27 cellular contexts compared by ENCODE assay signal in the genomic region with DNA sequence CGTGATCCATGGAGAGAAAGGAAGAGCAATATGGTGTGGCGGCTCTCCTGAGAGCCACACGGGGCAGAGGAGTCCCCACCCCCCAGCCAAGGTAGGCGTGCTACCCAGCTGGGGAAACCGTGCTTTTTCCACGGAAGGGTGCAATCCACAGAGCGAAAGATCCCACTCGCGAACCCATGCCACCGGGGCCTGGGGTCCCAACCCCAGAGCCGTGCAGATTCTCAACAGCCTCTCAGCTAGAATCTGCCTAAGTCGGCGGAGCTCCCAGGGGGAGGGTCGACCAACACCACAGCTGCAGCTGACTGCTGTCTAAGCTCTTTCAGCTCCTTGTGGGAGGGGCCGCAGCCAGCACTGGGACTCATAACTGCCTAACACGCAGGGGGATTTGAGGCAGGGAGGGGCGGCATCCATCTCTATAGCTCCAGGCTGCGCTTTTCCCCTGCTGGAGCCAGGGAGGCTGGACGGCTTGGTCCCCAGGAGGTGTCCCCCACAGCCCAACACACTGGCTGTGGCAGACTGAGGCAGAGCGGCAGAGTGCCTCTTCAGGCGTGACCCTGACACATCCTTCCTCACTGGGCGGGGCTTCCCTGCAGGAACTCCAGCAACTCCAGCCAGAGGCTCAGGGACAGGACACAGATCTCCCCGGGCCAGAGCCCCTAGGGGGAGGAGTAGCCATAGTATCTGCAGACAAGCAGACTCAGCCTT.
DNase-seq lines count a peak whose midpoint lies in the region; ATAC-seq and TF ChIP-seq lines count a peak whose summit lies in the region.
"Had no signal": no experiment of that assay in that cellular context is flagged by ENCODE, and none has a peak within 500 bp of the region (broad histone marks: within the 10 kb centered on the region; RNA-seq: fewer than 3 reads in every experiment).

No MANE protein-coding gene starts in this region.

- TF ChIP-seq EP300 in sigmoid colon (IDR thresholded peaks at IDR 0.05), result no peak

- H3K4me2 ChIP-seq in H9 (ENCODE audit: insufficient read depth, insufficient read length, low read length), result no peak overlapping the region
- H3K4me2 ChIP-seq: KMS-11 had no signal

- no peaks in the 10 kb centered on the region for H3K36me3 ChIP-seq in sigmoid colon
- H3K36me3 ChIP-seq: esophagus muscularis mucosa, gastrocnemius medialis, thoracic aorta had no signal

- H4K8ac ChIP-seq in H9 (replicated peaks; ENCODE audit: insufficient read length, low read depth, low read length), result no peak overlapping the region

- TF ChIP-seq POLR2A in sigmoid colon (IDR thresholded peaks at IDR 0.05), result no peak

- H4K5ac ChIP-seq in H9 (ENCODE audit: insufficient read length, low read depth, low read length), result no peak overlapping the region

- DNase-seq in H9 (peak; percentile 57), WTC11 (ENCODE audit: low spot score) (peak; percentile 26), right cardiac atrium (peak; percentile 33 to 62 (median 43)), sigmoid colon (peak; percentile 42), HT-29 (ENCODE audit: low spot score) (no peak), NCI-H146 (lab: John Stamatoyannopoulos, UW) (no peak)
- DNase-seq: activated CD4-positive, alpha-beta T cell treated with anti-CD3 and anti-CD28 coated beads, Interleukin-2, amount 10 ng/mL, durations not matched to agents 24 days and 14 days; activated naive CD4-positive, alpha-beta T cell treated with anti-CD3 and anti-CD28 coated beads for 36 hours; activated T-cell treated with anti-CD3 and anti-CD28 coated beads, Interleukin-2, amount 50 U/mL, for 48 hours; Calu3; gastrocnemius medialis; mesenchymal stem cell; NCI-H1436 treated with DMSO at 0.1 percent for 48 hours; NCI-H510A; retina; stimulated activated CD4-positive, alpha-beta T cell treated with anti-CD3 and anti-CD28 coated beads, Interleukin-12 subunit alpha, Interleukin-12 subunit beta, amount 100 ng/mL, for 4 hours; stimulated activated CD4-positive, alpha-beta T cell treated with anti-CD3 and anti-CD28 coated beads, Interleukin-4, amount 100 ng/mL, for 24 hours; stimulated activated naive CD4-positive, alpha-beta T cell; T-helper 17 cell had no signal

- H3K9me3 ChIP-seq in H9 (ENCODE audit: control insufficient read depth, low read depth, low read length) (no peaks in the 10 kb centered on the region), right cardiac atrium (ENCODE audit: control insufficient read depth, low read length) (no peaks in the 10 kb centered on the region), sigmoid colon (peaks cover 0 to 3% (median 0%) of the 10 kb centered on the region in 4 donors)
- H3K9me3 ChIP-seq: gastrocnemius medialis had no signal

- H3K4me3 Mint-ChIP-seq in H9 (no peak overlapping the region), WTC11 (no peak overlapping the region)
- H3K4me3 Mint-ChIP-seq: activated CD4-positive, alpha-beta T cell treated with anti-CD3 and anti-CD28 coated beads, Interleukin-2, amount 10 ng/mL, durations not matched to agents 24 days and 14 days; activated naive CD4-positive, alpha-beta T cell treated with anti-CD3 and anti-CD28 coated beads for 36 hours; CD14-positive monocyte; T-helper 17 cell had no signal

- H3K79me2 ChIP-seq in H9 (ENCODE audit: insufficient read depth, low read length), result no peaks in the 10 kb centered on the region

- intact Hi-C loops in right cardiac atrium (cut with DNase I) (no loop called here), sigmoid colon (cut with DNase I) (no loop called here)

- no peak overlapping the region for H3K18ac ChIP-seq in H9 (ENCODE audit: insufficient read length, low read depth, low read length)

- POLR2A ChIA-PET in WTC11 (lab: Charles Lee), result no interaction called here

- no peak overlapping the region for H2AFZ ChIP-seq in H9 (ENCODE audit: low read length)

- peaks cover 0 to 5% (median 2%) of the 10 kb centered on the region in 3 experiments; a peak in 2 of 7 replicates for H3K36me3 Mint-ChIP-seq in H9 (ENCODE audit: insufficient read depth in 1 of 3, low read depth in 3 of 3)
- no peaks in the 10 kb centered on the region for H3K36me3 Mint-ChIP-seq in WTC11
- H3K36me3 Mint-ChIP-seq: CD14-positive monocyte had no signal

- ATAC-seq in WTC11, result peak; percentile 83
- ATAC-seq in right cardiac atrium, result peak in 1 of 2 donors; percentile 77
- no peak for ATAC-seq in GM21825 (IDR thresholded peaks at IDR 0.05; ENCODE audit: unreplicated experiment)
- no peak for ATAC-seq in HG03432 (IDR thresholded peaks at IDR 0.05; ENCODE audit: unreplicated experiment)
- ATAC-seq: gastrocnemius medialis, HCT116, T-helper 17 cell had no signal

- H3K4me1 ChIP-seq in H9 (ENCODE audit: insufficient read depth, low read length), result no peaks in the 10 kb centered on the region
- H3K4me1 ChIP-seq in right cardiac atrium (ENCODE audit: control insufficient read depth, insufficient read depth, low read length), result no peaks in the 10 kb centered on the region
- no peaks in the 10 kb centered on the region for H3K4me1 ChIP-seq in sigmoid colon
- H3K4me1 ChIP-seq: esophagus muscularis mucosa, gastrocnemius medialis had no signal

- no peak overlapping the region for H3K14ac ChIP-seq in H9 (ENCODE audit: insufficient read depth, low read length)

- H3T11ph ChIP-seq in H9 (ENCODE audit: low read length), result no peak overlapping the region

- H2BK12ac ChIP-seq in H9 (ENCODE audit: insufficient read length, low read depth, low read length), result no peak overlapping the region

- no peak overlapping the region for H4K91ac ChIP-seq in H9 (ENCODE audit: insufficient read length, low read depth, low read length)

- H3K27ac ChIP-seq in H9 (ENCODE audit: insufficient read length, low read depth, low read length) (no peak overlapping the region), right cardiac atrium (ENCODE audit: low read length) (no peak overlapping the region), sigmoid colon (no peak overlapping the region)
- H3K27ac ChIP-seq: coronary artery, esophagus muscularis mucosa, gastrocnemius medialis, KMS-11, thoracic aorta had no signal

- no peak overlapping the region for H3K23ac ChIP-seq in H9 (ENCODE audit: insufficient read length, low read depth, low read length)

- no peaks in the 10 kb centered on the region for H3K27me3 ChIP-seq in H9 (ENCODE audit: insufficient read depth, low read length)
- H3K27me3 ChIP-seq in right cardiac atrium (ENCODE audit: control insufficient read depth, insufficient read depth), result no peaks in the 10 kb centered on the region
- no peaks in the 10 kb centered on the region for H3K27me3 ChIP-seq in sigmoid colon
- H3K27me3 ChIP-seq: esophagus muscularis mucosa, gastrocnemius medialis had no signal

- no peak overlapping the region for H2BK15ac ChIP-seq in H9 (ENCODE audit: low read depth, low read length)

- no peak overlapping the region for H2BK120ac ChIP-seq in H9 (ENCODE audit: low read depth, low read length, poor library complexity, severe bottlenecking)

- H3K9me3 Mint-ChIP-seq in H9 (peaks cover 0 to 3% of the 10 kb centered on the region in 2 experiments; a peak in 1 of 5 replicates), WTC11 (peaks cover 15% of the 10 kb centered on the region)

- H3K27ac Mint-ChIP-seq in H9 (no peak overlapping the region), WTC11 (no peak overlapping the region)
- H3K27ac Mint-ChIP-seq: activated CD4-positive, alpha-beta T cell treated with anti-CD3 and anti-CD28 coated beads, Interleukin-2, amount 10 ng/mL, durations not matched to agents 24 days and 14 days; activated naive CD4-positive, alpha-beta T cell treated with anti-CD3 and anti-CD28 coated beads for 36 hours; CD14-positive monocyte; T-helper 17 cell had no signal

- CTCF ChIA-PET in WTC11 (lab: Charles Lee), result no interaction called here

- no peaks in the 10 kb centered on the region for H3K79me1 ChIP-seq in H9 (ENCODE audit: insufficient read depth, low read depth, low read length, poor library complexity, severe bottlenecking)

- no peaks in the 10 kb centered on the region for H3K23me2 ChIP-seq in H9 (ENCODE audit: insufficient read length, low read depth, low read length, poor library complexity, severe bottlenecking)

- no peak overlapping the region for H2AK5ac ChIP-seq in H9 (ENCODE audit: insufficient read length, low read length)

- H2BK20ac ChIP-seq in H9 (ENCODE audit: low read depth, low read length, poor library complexity, severe bottlenecking), result no peak overlapping the region

- WGBS in H9 (ENCODE audit: extremely low coverage, insufficient read length, low lambda C conversion rate), result no CpG with 5 or more reads among the region's 23 CpGs
- WGBS in right cardiac atrium, result 83% methylated on average over 23 of the region's 23 CpGs
- WGBS in sigmoid colon, 2 donors, result 88 to 90% methylated on average over 23 of the region's 23 CpGs

- no peak overlapping the region for H3K4me3 ChIP-seq in right cardiac atrium (ENCODE audit: low read length)
- H3K4me3 ChIP-seq in sigmoid colon, result no peak overlapping the region
- H3K4me3 ChIP-seq: coronary artery, esophagus muscularis mucosa, gastrocnemius medialis, thoracic aorta had no signal

- H3K27me3 Mint-ChIP-seq in H9 (ENCODE audit: low read depth) (no peaks in the 10 kb centered on the region), WTC11 (ENCODE audit: low read depth) (no peaks in the 10 kb centered on the region)
- H3K27me3 Mint-ChIP-seq: activated CD4-positive, alpha-beta T cell treated with anti-CD3 and anti-CD28 coated beads, Interleukin-2, amount 10 ng/mL, durations not matched to agents 24 days and 14 days; T-helper 17 cell had no signal

- H3K9ac ChIP-seq in H9 (ENCODE audit: extremely low read depth, insufficient read length, low read length), result no peak overlapping the region
- H3K9ac ChIP-seq: KMS-11 had no signal

- H4K20me1 ChIP-seq in H9 (ENCODE audit: control insufficient read depth, insufficient read depth, insufficient read length), result no peaks in the 10 kb centered on the region

- H3K4me1 Mint-ChIP-seq in H9 (peaks cover 0 to 2% of the 10 kb centered on the region in 2 experiments; a peak in 1 of 4 replicates), WTC11 (peaks cover 4% of the 10 kb centered on the region)
- H3K4me1 Mint-ChIP-seq: activated CD4-positive, alpha-beta T cell treated with anti-CD3 and anti-CD28 coated beads, Interleukin-2, amount 10 ng/mL, durations not matched to agents 24 days and 14 days; CD14-positive monocyte had no signal

- H3K56ac ChIP-seq in H9 (ENCODE audit: insufficient read length, low read depth, low read length), result no peak overlapping the region

- H2BK5ac ChIP-seq in H9 (ENCODE audit: insufficient read length, low read length), result no peak overlapping the region

- TF ChIP-seq CTCF in H9 (conservative IDR thresholded peaks at IDR 0.05) (no peak), WTC11 (IDR thresholded peaks at IDR 0.05) (no peak), sigmoid colon (IDR thresholded peaks at IDR 0.05) (no peak)

- H3K4ac ChIP-seq in H9 (ENCODE audit: low read depth, low read length), result no peak overlapping the region

TF ChIP-seq in WTC11, 78 proteins besides CTCF, POLR2A, EP300 and RAD21 (continues in another document):
- TF ChIP-seq RELA (CRISPR knock-in tag; IDR thresholded peaks at IDR 0.05; ENCODE audit: borderline replicate concordance) (no peak), FOXP1 (CRISPR knock-in tag; IDR thresholded peaks at IDR 0.05; ENCODE audit: borderline replicate concordance) (peak; percentile 69; the same call in 1 of the 2 replicates)

Comparison
In these comparisons a context has a peak if more than half of its experiments do, and no peak if none do; other contexts are left out.
1. DNase-seq: peak in H9 (single experiment), WTC11 (single experiment), right cardiac atrium (3 of 3) and sigmoid colon (single experiment); none in HT-29 (single experiment) and NCI-H146 (single experiment).